In genomic region chr20:38446441-38447209, GRCh38 we compare ENCODE assay signal across 8 cellular contexts. TPM values are rescaled to one million over a fixed set of nuclear protein-coding genes. Genes with fewer than 3 reads are reported as not detected.
DNase-seq lines count a peak whose midpoint lies in the region; ATAC-seq and TF ChIP-seq lines count a peak whose summit lies in the region.

No MANE protein-coding gene starts in this region.

- peak overlapping the region; percentile 96 for H3K9ac ChIP-seq in OCI-LY3 (ENCODE audit: low read length)

- H3K4me1 Mint-ChIP-seq in IgD-negative memory B cell, result peaks cover 13 to 20% (median 19%) of the 10 kb centered on the region in 3 donors

- H3K27me3 ChIP-seq in OCI-LY3 (ENCODE audit: low read depth, low read length) (0 out of 2 replicates have a peak, but pooled peaks cover 11% of the 10 kb centered on the region), mononuclear cell (ENCODE audit: insufficient read depth, low read length) (no peaks in the 10 kb centered on the region)

- H3K79me2 ChIP-seq in OCI-LY3 (ENCODE audit: low read length), result peaks cover 20% of the 10 kb centered on the region

- TF ChIP-seq CTCF in OCI-LY3 (IDR thresholded peaks at IDR 0.05; ENCODE audit: low read depth, low read length), result peak; percentile 99

- H3K4me3 Mint-ChIP-seq in IgD-negative memory B cell, result peak overlapping the region; percentile 81 to 93 (median 87)

- H4K20me1 ChIP-seq in OCI-LY3 (ENCODE audit: insufficient read depth, low read length), result peaks cover 4% of the 10 kb centered on the region; the same call in 1 of the 2 replicates

- H3K9me3 Mint-ChIP-seq in IgD-negative memory B cell, result peaks cover 0 to 1% (median 0%) of the 10 kb centered on the region in 3 donors

- H3K36me3 ChIP-seq in OCI-LY3 (replicated peaks; ENCODE audit: low read depth, low read length), result peaks cover 30% of the 10 kb centered on the region

- H3K9me3 ChIP-seq in OCI-LY3 (ENCODE audit: insufficient read depth, low read length) (no peaks in the 10 kb centered on the region), mononuclear cell (ENCODE audit: low read depth, low read length) (no peaks in the 10 kb centered on the region)

- peaks cover 9% of the 10 kb centered on the region for H3K36me3 Mint-ChIP-seq in IgD-negative memory B cell

- H3K4me1 ChIP-seq in OCI-LY3 (ENCODE audit: low read length) (peaks cover 20% of the 10 kb centered on the region), mononuclear cell (ENCODE audit: insufficient read depth, low read length) (peaks cover 21% of the 10 kb centered on the region)

- H3K4me3 ChIP-seq in OCI-LY3 (ENCODE audit: low read length) (peak overlapping the region; percentile 87), mononuclear cell (ENCODE audit: low read length) (peak overlapping the region; percentile 80)

- peak; percentile 88 for ATAC-seq in GM21528 (IDR thresholded peaks at IDR 0.05; ENCODE audit: low FRiP score, unreplicated experiment)

- H3K27me3 Mint-ChIP-seq in IgD-negative memory B cell, result peaks cover 2% of the 10 kb centered on the region

- H2AFZ ChIP-seq in OCI-LY3 (ENCODE audit: low read depth, low read length), result peak overlapping the region; percentile 99

- peak overlapping the region; percentile 41 for H3K27ac ChIP-seq in OCI-LY3 (ENCODE audit: low read length)
- peak overlapping the region; percentile 38 for H3K27ac ChIP-seq in epithelial cell of prostate

- H3K27ac Mint-ChIP-seq in IgD-negative memory B cell, result peak overlapping the region; percentile 69 to 96 (median 76)

- H3K4me2 ChIP-seq in OCI-LY3 (ENCODE audit: low read length), result peak overlapping the region; percentile 91

- peak; percentile 97 for DNase-seq in DMS 273 (lab: John Stamatoyannopoulos, UW; ENCODE audit: unreplicated experiment)
- peak; percentile 89 for DNase-seq in activated T-cell treated with anti-CD3 and anti-CD28 coated beads for 24 hours (ENCODE audit: low read depth)
- peak; percentile 74 for DNase-seq in epithelial cell of prostate (ENCODE audit: low read depth, low spot score)
- DNase-seq in stimulated activated CD8-positive, alpha-beta memory T cell treated with anti-CD3 and anti-CD28 coated beads, Interleukin-2, amount 100 ng/mL, for 1 hour (ENCODE audit: low read depth in 2 of 2), result peak; percentile 87 to 88

RNA-seq across cellular contexts. Expression of gene SNHG17, which starts 11.5 kb away (rescaled TPM):
- 114 TPM for polyA plus RNA-seq in IgD-negative memory B cell
- 18.6 TPM for total RNA-seq in mononuclear cell

RNA-seq across cellular contexts. Expression of gene RALGAPB, which starts 26.0 kb away (rescaled TPM):
- polyA plus RNA-seq in IgD-negative memory B cell, result 13.0 TPM
- 40.6 TPM for total RNA-seq in mononuclear cell

Comparison
In these comparisons a context has a peak if more than half of its experiments do, and no peak if none do; other contexts are left out.
1. Peak in every context shown above with its lines: DNase-seq, ATAC-seq, H3K4me3 ChIP-seq and H3K27ac ChIP-seq.